Comparison of ENCODE assay signal across 11 cellular contexts in the genomic region with DNA sequence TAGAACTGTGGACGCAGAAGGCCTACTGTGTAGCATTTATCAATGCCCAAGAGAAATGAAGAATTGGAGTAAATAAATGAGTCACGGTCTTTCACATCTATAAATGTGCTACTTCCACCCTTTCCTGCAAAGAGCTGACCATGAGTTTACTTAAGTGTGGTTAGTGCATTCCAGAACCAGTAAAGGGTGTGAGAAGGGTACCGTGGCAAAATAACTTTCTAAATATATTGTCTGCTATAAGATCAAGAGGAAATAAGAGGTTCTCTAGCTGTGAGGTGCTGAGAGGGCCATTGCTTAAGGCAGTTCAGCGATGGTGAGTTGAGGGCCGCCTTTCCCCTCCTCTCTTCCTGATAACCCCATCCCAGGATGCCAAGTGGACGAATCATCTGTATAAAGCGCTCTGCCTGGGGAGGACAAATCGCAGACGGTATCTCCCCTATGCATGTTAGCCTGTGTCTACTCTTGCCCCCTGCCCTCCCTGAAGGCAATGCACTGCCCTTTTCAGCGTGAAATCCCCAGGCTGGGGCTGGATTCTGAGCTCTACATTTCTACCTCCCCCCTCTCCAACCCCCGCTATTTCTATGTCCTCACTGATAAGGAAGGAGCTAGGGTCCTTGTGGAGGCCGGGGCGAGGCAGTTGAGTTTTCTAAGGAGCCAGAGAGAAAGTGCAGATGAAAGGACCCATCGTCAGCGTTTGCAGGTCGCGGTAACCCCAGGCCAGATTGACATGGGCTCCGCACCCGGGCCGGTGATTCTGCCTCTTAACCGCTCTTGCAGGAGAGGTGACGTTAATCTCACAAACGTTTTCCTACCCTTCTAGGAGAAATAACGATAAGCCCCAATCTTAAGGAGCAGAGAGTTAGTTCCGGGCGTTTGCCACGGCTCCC. TPM values are rescaled to one million over a fixed set of nuclear protein-coding genes. Genes with fewer than 3 reads are reported as not detected.
DNase-seq lines count a peak whose midpoint lies in the region; ATAC-seq and TF ChIP-seq lines count a peak whose summit lies in the region.
"Had no signal": no experiment of that assay in that cellular context is flagged by ENCODE, and none has a peak within 500 bp of the region (broad histone marks: within the 10 kb centered on the region; RNA-seq: fewer than 3 reads in every experiment).

No MANE protein-coding gene starts in this region.

- H3K9me3 ChIP-seq in cardiac muscle cell (ENCODE audit: low read depth), result no peaks in the 10 kb centered on the region
- H3K9me3 ChIP-seq in vagina, result no peaks in the 10 kb centered on the region

- H3K9me3 Mint-ChIP-seq in dendritic cell treated with granulocyte-macrophage colony-stimulating factor and Interleukin-4, amounts not matched to agents 40 ng/mL and 50 ng/mL, for 4 days, result no peaks in the 10 kb centered on the region
- no peaks in the 10 kb centered on the region for H3K9me3 Mint-ChIP-seq in naive B cell
- H3K9me3 Mint-ChIP-seq: T-helper 1 cell treated with Interleukin-12 subunit alpha and Interleukin-12 subunit beta and Interleukin-4 antibody, amounts not matched to agents 30 μg/mL and 1 μg/mL, for 36 hours had no signal

- no peaks in the 10 kb centered on the region for H3K36me3 ChIP-seq in cardiac muscle cell
- H3K36me3 ChIP-seq in vagina, result no peaks in the 10 kb centered on the region
- H3K36me3 ChIP-seq: BLaER1 had no signal

- H3K27ac ChIP-seq in cardiac muscle cell (no peak overlapping the region), vagina (peak overlapping the region; percentile 53)
- H3K27ac ChIP-seq: BLaER1 had no signal

- H3K27me3 Mint-ChIP-seq in dendritic cell treated with granulocyte-macrophage colony-stimulating factor and Interleukin-4, amounts not matched to agents 40 ng/mL and 50 ng/mL, for 4 days, result peaks cover 34% of the 10 kb centered on the region
- H3K27me3 Mint-ChIP-seq in naive B cell, result peaks cover 12 to 36% (median 21%) of the 10 kb centered on the region in 3 donors

- ATAC-seq in naive B cell (ENCODE audit: low read depth in 2 of 2) (no peak), HG02981 (IDR thresholded peaks at IDR 0.05; ENCODE audit: unreplicated experiment) (no peak)

- no peaks in the 10 kb centered on the region for H3K36me3 Mint-ChIP-seq in dendritic cell treated with granulocyte-macrophage colony-stimulating factor and Interleukin-4, amounts not matched to agents 40 ng/mL and 50 ng/mL, for 4 days (ENCODE audit: low read depth)
- no peaks in the 10 kb centered on the region for H3K36me3 Mint-ChIP-seq in naive B cell

- no peak for TF ChIP-seq POLR2A in vagina (IDR thresholded peaks at IDR 0.05)

- TF ChIP-seq CTCF in cardiac muscle cell (IDR thresholded peaks at IDR 0.05; ENCODE audit: low read depth, low read length) (no peak), vagina (IDR thresholded peaks at IDR 0.05) (no peak)

- no peaks in the 10 kb centered on the region for H3K4me1 ChIP-seq in cardiac muscle cell (ENCODE audit: low read depth)
- peaks cover 18% of the 10 kb centered on the region for H3K4me1 ChIP-seq in vagina
- H3K4me1 ChIP-seq: BLaER1 had no signal

- DNase-seq in cardiac muscle cell (ENCODE audit: low read depth in 1 of 2, low spot score in 1 of 2) (peak; percentile 19 to 42), cardiac septum (ENCODE audit: low spot score) (no peak), naive B cell (no peak), vagina (ENCODE audit: extremely low spot score in 2 of 2) (no peak), GM19238 (ENCODE audit: insufficient read length, low spot score) (no peak), NCI-H2196 (lab: John Stamatoyannopoulos, UW; ENCODE audit: unreplicated experiment) (no peak)
- DNase-seq: NCI-H146 had no signal

- H3K4me3 Mint-ChIP-seq in dendritic cell treated with granulocyte-macrophage colony-stimulating factor and Interleukin-4, amounts not matched to agents 40 ng/mL and 50 ng/mL, for 4 days, result peak overlapping the region; percentile 69
- peak overlapping the region; percentile 71 to 87 (median 80) for H3K4me3 Mint-ChIP-seq in naive B cell
- H3K4me3 Mint-ChIP-seq: T-helper 1 cell treated with Interleukin-12 subunit alpha and Interleukin-12 subunit beta and Interleukin-4 antibody, amounts not matched to agents 30 μg/mL and 1 μg/mL, for 36 hours had no signal

- H3K4me1 Mint-ChIP-seq in dendritic cell treated with granulocyte-macrophage colony-stimulating factor and Interleukin-4, amounts not matched to agents 40 ng/mL and 50 ng/mL, for 4 days (ENCODE audit: low read depth), result peaks cover 22% of the 10 kb centered on the region
- H3K4me1 Mint-ChIP-seq in naive B cell, result peaks cover 6 to 17% (median 14%) of the 10 kb centered on the region in 3 donors

- H3K4me3 ChIP-seq in cardiac muscle cell (peak overlapping the region; percentile 46), vagina (peak overlapping the region; percentile 60 to 74)

- intact Hi-C loops in cardiac septum (cut with DNase I) (loop anchor here (5.0 to 10.0 kb wide), 2 partner anchors 106 to 928 kb away; no protein-coding TSS in a partner anchor), vagina (cut with DNase I) (no loop called here)
- intact Hi-C loops in dendritic cell treated with granulocyte-macrophage colony-stimulating factor and Interleukin-4, amounts not matched to agents 40 ng/mL and 50 ng/mL, for 4 days (cut with micrococcal nuclease), result loop anchor here (5.0 kb wide), 1 partner anchor 376 kb away; no protein-coding TSS in a partner anchor

- H3K27me3 ChIP-seq in cardiac muscle cell (peaks cover 41% of the 10 kb centered on the region), vagina (no peaks in the 10 kb centered on the region)
- H3K27me3 ChIP-seq: BLaER1 had no signal

- H3K27ac Mint-ChIP-seq in dendritic cell treated with granulocyte-macrophage colony-stimulating factor and Interleukin-4, amounts not matched to agents 40 ng/mL and 50 ng/mL, for 4 days, result no peak overlapping the region
- peak overlapping the region in 1 of 6 donors; percentile 16 for H3K27ac Mint-ChIP-seq in naive B cell
- H3K27ac Mint-ChIP-seq: T-helper 1 cell treated with Interleukin-12 subunit alpha and Interleukin-12 subunit beta and Interleukin-4 antibody, amounts not matched to agents 30 μg/mL and 1 μg/mL, for 36 hours had no signal

RNA-seq across cellular contexts. Expression of a gene that starts 1.5 kb away (rescaled TPM):
- total RNA-seq in cardiac muscle cell (0.45 and 2.5 TPM in 2 replicates), cardiac septum (2.8 TPM), vagina (4.7 TPM)
- polyA plus RNA-seq in cardiac muscle cell (0.04 and 2.6 TPM in 2 replicates), naive B cell (ENCODE audit: low read depth in 6 of 6) (1 to 10 TPM in 2 of 6 donors, under 1 TPM in 1, not detected in 3; 0.44 to 2.5 (median 2.4) TPM)

Comparison
In these comparisons a context has a peak if more than half of its experiments do, and no peak if none do; other contexts are left out.
1. DNase-seq: peak in cardiac muscle cell (2 of 2); none in cardiac septum (single experiment), naive B cell (single experiment), vagina (0 of 2), GM19238 (single experiment) and NCI-H2196 (single experiment).